Comparison of ENCODE assay signal across 25 cellular contexts in the genomic region with DNA sequence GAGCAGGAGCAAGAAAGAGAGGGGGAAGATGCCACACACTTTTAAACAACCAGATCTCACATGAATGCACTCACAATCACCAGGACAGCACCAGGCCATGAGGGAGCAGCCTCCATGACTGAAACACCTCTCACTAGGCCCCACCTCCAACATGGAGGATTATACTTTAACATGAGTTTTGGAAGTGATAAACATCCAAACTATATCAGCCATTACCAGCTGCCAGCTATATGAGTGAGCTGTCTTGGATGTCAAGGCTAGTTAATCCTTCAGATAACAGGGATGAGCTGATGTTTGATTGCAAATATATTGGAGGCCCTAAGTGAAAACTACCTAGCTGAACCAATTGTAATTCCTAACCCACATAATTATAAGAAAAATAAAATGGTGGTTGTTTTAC.
"Had no signal": no experiment of that assay in that cellular context is flagged by ENCODE, and none has a peak within 500 bp of the region (broad histone marks: within the 10 kb centered on the region; RNA-seq: fewer than 3 reads in every experiment).

No MANE protein-coding gene starts in this region.

- H3K27ac Mint-ChIP-seq: T-cell had no signal

- H3K36me3 Mint-ChIP-seq: T-cell had no signal

- H2AFZ ChIP-seq: PC-9 had no signal

- DNase-seq: IMR-90, Kasumi-1, MM.1S, NCI-H1092 treated with DMSO at 0.1 percent for 48 hours, NCI-H1436, NCI-H187, NCI-H2029, NCI-H2081 treated with DMSO at 0.1 percent for 48 hours, NCI-H2171, NCI-H226, NCI-H446, NCI-H510A, NCI-H524 treated with DMSO at 0.1 percent for 48 hours, NCI-H69, NCI-H774, OCI-M1, PC-9, Peyer's patch, RPMI8226, SHP77, SK-N-SH, SW 1271, T-cell had no signal

- H3K9ac ChIP-seq: KMS-11, SK-N-SH had no signal

- ATAC-seq: HepG2, T-cell had no signal

- H3K4me1 Mint-ChIP-seq: T-cell had no signal

- H3K27me3 Mint-ChIP-seq: T-cell had no signal

- H3K36me3 ChIP-seq: Peyer's patch had no signal

- H3K27me3 ChIP-seq: Peyer's patch had no signal

- H3K27ac ChIP-seq: KMS-11, PC-9, Peyer's patch had no signal

- H3K4me3 Mint-ChIP-seq: T-cell had no signal

- H3K9me3 ChIP-seq: Peyer's patch, SK-N-SH had no signal

- H3K9me2 ChIP-seq: SK-N-SH had no signal

- H3K4me3 ChIP-seq: PC-9, Peyer's patch had no signal

- H3K4me2 ChIP-seq: KMS-11, PC-9, SK-N-SH had no signal

- FAIRE-seq: HepG2 had no signal

- H3K4me1 ChIP-seq: Peyer's patch had no signal
